ENCODE assay signal across 1 cellular context in the genomic region with DNA sequence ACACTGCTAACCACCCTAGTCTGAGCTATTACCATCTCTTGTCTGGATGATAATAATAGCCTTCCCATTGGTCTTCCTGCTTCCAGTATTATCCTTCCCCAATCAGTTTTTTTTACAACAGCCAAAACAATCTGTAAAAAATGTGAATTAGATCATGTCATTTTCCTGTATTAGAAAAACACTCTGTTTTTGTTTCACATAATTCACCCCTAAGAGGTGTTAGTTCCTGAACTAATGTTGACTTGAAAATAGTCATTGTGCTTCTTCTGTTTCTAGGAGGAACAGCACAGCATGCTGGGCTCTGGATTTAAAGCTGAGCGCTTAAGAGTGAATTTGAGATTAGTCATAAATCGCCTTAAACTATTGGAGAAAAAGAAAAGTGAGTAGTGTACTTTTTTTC.
TF ChIP-seq lines count a peak whose summit lies in the region.

No MANE protein-coding gene starts in this region.

TF ChIP-seq in endothelial cell of umbilical vein, 7 proteins besides CTCF, POLR2A, EP300 and RAD21:
- TF ChIP-seq FOS (IDR thresholded peaks at IDR 0.05; ENCODE audit: borderline replicate concordance, insufficient read depth, low read length) (no peak), JUN (IDR thresholded peaks at IDR 0.05; ENCODE audit: borderline replicate concordance, insufficient read depth, insufficient read length, low read depth) (peak; percentile 45), GATA2 (IDR thresholded peaks at IDR 0.05; ENCODE audit: insufficient read depth, insufficient read length, low read depth, low read length) (no peak), EZH2 (IDR thresholded peaks at IDR 0.05; ENCODE audit: borderline replicate concordance, low read depth, low read length, severe bottlenecking) (no peak), POLR2AphosphoS5 (IDR thresholded peaks at IDR 0.05; ENCODE audit: insufficient read depth, low read depth, low read length) (no peak)
